In genomic region chr7:86411804-86412203, GRCh38 we compare ENCODE assay signal across 29 cellular contexts.
DNase-seq lines count a peak whose midpoint lies in the region; ATAC-seq, FAIRE-seq and TF ChIP-seq lines count a peak whose summit lies in the region.
"Had no signal": no experiment of that assay in that cellular context is flagged by ENCODE, and none has a peak within 500 bp of the region (broad histone marks: within the 10 kb centered on the region; RNA-seq: fewer than 3 reads in every experiment).

No MANE protein-coding gene starts in this region.

- H3K27me3 ChIP-seq in SJSA1 (replicated peaks) (no peaks in the 10 kb centered on the region), bronchial epithelial cell (ENCODE audit: control insufficient read depth, insufficient read depth, low read length) (no peaks in the 10 kb centered on the region)

- no peak overlapping the region for H3K4me3 Mint-ChIP-seq in activated T-cell treated with anti-CD3 and anti-CD28 coated beads, Interleukin-2, amount 50 U/mL, for 4 hours
- H3K4me3 Mint-ChIP-seq: CD4-positive, alpha-beta memory T cell; GM23338 had no signal

- H3K9me3 Mint-ChIP-seq in activated T-cell treated with anti-CD3 and anti-CD28 coated beads, Interleukin-2, amount 50 U/mL, for 4 hours, result no peaks in the 10 kb centered on the region

- H3K4me1 ChIP-seq in SJSA1 (replicated peaks), result peaks cover 37% of the 10 kb centered on the region

- TF ChIP-seq CTCF in bronchial epithelial cell (IDR thresholded peaks at IDR 0.05; ENCODE audit: insufficient read depth, low read length, severe bottlenecking) (no peak), omental fat pad (IDR thresholded peaks at IDR 0.05) (no peak)

- DNase-seq in HT1080 (ENCODE audit: low read depth) (peak; percentile 3), SJSA1 (ENCODE audit: low read depth in 1 of 2, low spot score in 2 of 2) (peak; percentile 48 to 54), bronchial epithelial cell (ENCODE audit: low read depth) (peak; percentile 48), renal cortical epithelial cell (ENCODE audit: low read depth) (peak; percentile 1), omental fat pad (ENCODE audit: low spot score) (no peak), iPS-NIHi7 (ENCODE audit: extremely low spot score) (no peak)
- no peak for DNase-seq in activated T-cell treated with anti-CD3 and anti-CD28 coated beads, Interleukin-2, amount 50 U/mL, for 4 hours
- DNase-seq: C1 segment of cervical spinal cord; CD4-positive, alpha-beta memory T cell; COR-L47; DMS79 treated with DMSO at 0.1 percent for 48 hours; HCEC 1CT; Karpas-422; NCI-H1092 treated with DMSO at 0.1 percent for 48 hours; NCI-H1436 treated with DMSO at 0.1 percent for 48 hours; NCI-H1930; NCI-H2107; NCI-H446; NCI-H524 treated with DMSO at 0.1 percent for 48 hours; NCI-H774; RPMI8226; SHP77; SW 1271 had no signal

- H3K27me3 Mint-ChIP-seq in activated T-cell treated with anti-CD3 and anti-CD28 coated beads, Interleukin-2, amount 50 U/mL, for 4 hours (ENCODE audit: low read depth), result no peaks in the 10 kb centered on the region
- H3K27me3 Mint-ChIP-seq: CD4-positive, alpha-beta memory T cell had no signal

- no peak for ATAC-seq in omental fat pad (ENCODE audit: low FRiP score)
- no peak for ATAC-seq in activated T-cell treated with anti-CD3 and anti-CD28 coated beads, Interleukin-2, amount 50 U/mL, for 4 hours
- ATAC-seq in GM18867 (IDR thresholded peaks at IDR 0.05; ENCODE audit: unreplicated experiment), result no peak
- ATAC-seq: GM23338, HepG2 had no signal

- H3K9me3 ChIP-seq in SJSA1 (replicated peaks), result no peaks in the 10 kb centered on the region

- H3K36me3 ChIP-seq in SJSA1, result no peaks in the 10 kb centered on the region
- H3K36me3 ChIP-seq in bronchial epithelial cell (ENCODE audit: control insufficient read depth, insufficient read depth, low read length), result no peaks in the 10 kb centered on the region

- no peaks in the 10 kb centered on the region for H3K36me3 Mint-ChIP-seq in activated T-cell treated with anti-CD3 and anti-CD28 coated beads, Interleukin-2, amount 50 U/mL, for 4 hours (ENCODE audit: insufficient read depth)
- H3K36me3 Mint-ChIP-seq: CD4-positive, alpha-beta memory T cell had no signal

- H3K27ac ChIP-seq in SJSA1, result peak overlapping the region; percentile 18
- H3K27ac ChIP-seq: HL-60, SK-N-MC had no signal

- FAIRE-seq in bronchial epithelial cell (lab: Jason Lieb, UNC), result no peak
- FAIRE-seq: GM12892, HepG2 had no signal

- H3K4me3 ChIP-seq in SJSA1 (no peak overlapping the region), bronchial epithelial cell (ENCODE audit: low read depth, low read length) (no peak overlapping the region)
- H3K4me3 ChIP-seq: GM23338, SK-N-MC had no signal

- H3K4me1 Mint-ChIP-seq in activated T-cell treated with anti-CD3 and anti-CD28 coated beads, Interleukin-2, amount 50 U/mL, for 4 hours (ENCODE audit: low read depth), result no peaks in the 10 kb centered on the region
- H3K4me1 Mint-ChIP-seq: CD4-positive, alpha-beta memory T cell; GM23338 had no signal

Comparison
In these comparisons a context has a peak if more than half of its experiments do, and no peak if none do; other contexts are left out.
1. DNase-seq: peak in HT1080 (single experiment), SJSA1 (2 of 2), bronchial epithelial cell (single experiment) and renal cortical epithelial cell (single experiment); none in omental fat pad (single experiment), activated T-cell treated with anti-CD3 and anti-CD28 coated beads, Interleukin-2, amount 50 U/mL, for 4 hours (single experiment) and iPS-NIHi7 (single experiment).